ENCODE assay signal across 11 cellular contexts in genomic region chr11:8685820-8686219, GRCh38. TPM values are rescaled to one million over a fixed set of nuclear protein-coding genes. Genes with fewer than 3 reads are reported as not detected.
DNase-seq lines count a peak whose midpoint lies in the region; ATAC-seq and TF ChIP-seq lines count a peak whose summit lies in the region.
"Had no signal": no experiment of that assay in that cellular context is flagged by ENCODE, and none has a peak within 500 bp of the region (broad histone marks: within the 10 kb centered on the region; RNA-seq: fewer than 3 reads in every experiment).

No MANE protein-coding gene starts in this region.

- H3K36me3 Mint-ChIP-seq in stimulated activated naive CD8-positive, alpha-beta T cell treated with anti-CD3 and anti-CD28 coated beads, Interleukin-15, Interleukin-2, amounts not matched to agents 100 ng/mL and 50 ng/mL, for 24 hours (ENCODE audit: low read depth): peaks cover 86% of the 10 kb centered on the region
- peaks cover 40% of the 10 kb centered on the region for H3K36me3 Mint-ChIP-seq in brain
- H3K36me3 Mint-ChIP-seq in immature natural killer cell: peaks cover 12 to 17% (median 13%) of the 10 kb centered on the region in 3 donors

- H3K36me3 ChIP-seq in OCI-LY7 (ENCODE audit: insufficient read depth, low read length): peaks cover 73% of the 10 kb centered on the region

- H3K4me3 Mint-ChIP-seq in stimulated activated naive CD8-positive, alpha-beta T cell treated with anti-CD3 and anti-CD28 coated beads, Interleukin-15, Interleukin-2, amounts not matched to agents 100 ng/mL and 50 ng/mL, for 24 hours: peak overlapping the region; percentile 97
- H3K4me3 Mint-ChIP-seq in brain (peak overlapping the region; percentile 94 to 99 (median 94)), immature natural killer cell (peak overlapping the region in 1 of 5 donors; percentile 27)

- H3K4me3 ChIP-seq in OCI-LY7 (ENCODE audit: low read depth, low read length, poor library complexity, severe bottlenecking): peak overlapping the region; percentile 88

- intact Hi-C loops in OCI-LY7 (cut with micrococcal nuclease; ENCODE audit: unreplicated experiment) (loop anchor here (5.0 to 10.0 kb wide), 2 partner anchors 226 to 1171 kb away; partner anchors contain the start of genes AKIP1 and PPFIBP2), Right ventricle myocardium inferior (cut with DNase I) (no loop called here)

- peaks cover 12% of the 10 kb centered on the region for H4K20me1 ChIP-seq in OCI-LY7 (ENCODE audit: insufficient read depth, low read length)

- H3K27ac ChIP-seq in OCI-LY7 (ENCODE audit: low read depth, low read length, poor library complexity, severe bottlenecking): peak overlapping the region; percentile 93

- no peaks in the 10 kb centered on the region for H3K9me3 ChIP-seq in OCI-LY7 (ENCODE audit: low read length)

- no peak overlapping the region for H2AFZ ChIP-seq in OCI-LY7 (ENCODE audit: low read length)

- H3K4me1 ChIP-seq in OCI-LY7 (ENCODE audit: insufficient read depth, low read length, poor library complexity, severe bottlenecking): peaks cover 59% of the 10 kb centered on the region

- BruUV-seq in OCI-LY7 (replicated peaks; lab: Mats Ljungman, UMichigan): no TSS peak

- peaks cover 77% of the 10 kb centered on the region for H3K4me1 Mint-ChIP-seq in stimulated activated naive CD8-positive, alpha-beta T cell treated with anti-CD3 and anti-CD28 coated beads, Interleukin-15, Interleukin-2, amounts not matched to agents 100 ng/mL and 50 ng/mL, for 24 hours (ENCODE audit: low read depth)
- H3K4me1 Mint-ChIP-seq in brain (peaks cover 77% of the 10 kb centered on the region), immature natural killer cell (peaks cover 62 to 78% of the 10 kb centered on the region in 2 donors)

- no peaks in the 10 kb centered on the region for H3K9me2 ChIP-seq in OCI-LY7 (ENCODE audit: insufficient read depth, low read length)

- DNase-seq in stimulated activated naive CD8-positive, alpha-beta T cell treated with anti-CD3 and anti-CD28 coated beads, Interleukin-15, Interleukin-2, amounts not matched to agents 100 U/mL and 50 U/mL, for 24 hours: no peak
- DNase-seq in OCI-LY7 (ENCODE audit: low spot score) (no peak), Right ventricle myocardium inferior (ENCODE audit: missing footprints) (no peak), NCI-H128 (lab: John Stamatoyannopoulos, UW; ENCODE audit: unreplicated experiment) (no peak), mesenteric fat pad (ENCODE audit: low spot score) (no peak), immature natural killer cell (no peak)
- DNase-seq: C1 segment of cervical spinal cord, cerebellar nuclear complex, T-helper 9 cell had no signal

- H3K79me2 ChIP-seq in OCI-LY7 (ENCODE audit: insufficient read depth, low read depth, low read length): peaks cover 67% of the 10 kb centered on the region

- TF ChIP-seq CTCF in OCI-LY7 (conservative IDR thresholded peaks at IDR 0.05; ENCODE audit: low read length): no peak
- no peak for TF ChIP-seq CTCF in brain (conservative IDR thresholded peaks at IDR 0.05)

- no peaks in the 10 kb centered on the region for H3K9me3 Mint-ChIP-seq in stimulated activated naive CD8-positive, alpha-beta T cell treated with anti-CD3 and anti-CD28 coated beads, Interleukin-15, Interleukin-2, amounts not matched to agents 100 ng/mL and 50 ng/mL, for 24 hours
- H3K9me3 Mint-ChIP-seq in brain (peaks cover 0 to 3% (median 0%) of the 10 kb centered on the region in 5 experiments), immature natural killer cell (no peaks in the 10 kb centered on the region)

- H3K27ac Mint-ChIP-seq in stimulated activated naive CD8-positive, alpha-beta T cell treated with anti-CD3 and anti-CD28 coated beads, Interleukin-15, Interleukin-2, amounts not matched to agents 100 ng/mL and 50 ng/mL, for 24 hours: peak overlapping the region; percentile 99
- peak overlapping the region in 2 of 5 experiments; percentile 96 to 99 for H3K27ac Mint-ChIP-seq in brain
- peak overlapping the region in 3 of 6 donors; percentile 23 to 65 (median 59) for H3K27ac Mint-ChIP-seq in immature natural killer cell

- POLR2A ChIA-PET in OCI-LY7 (lab: Charles Lee): no interaction called here

- H3K27me3 Mint-ChIP-seq in stimulated activated naive CD8-positive, alpha-beta T cell treated with anti-CD3 and anti-CD28 coated beads, Interleukin-15, Interleukin-2, amounts not matched to agents 100 ng/mL and 50 ng/mL, for 24 hours: no peaks in the 10 kb centered on the region
- H3K27me3 Mint-ChIP-seq in brain (peaks cover 24% of the 10 kb centered on the region), immature natural killer cell (ENCODE audit: low read depth in 3 of 3) (peaks cover 12 to 26% (median 25%) of the 10 kb centered on the region in 3 donors)

- CTCF ChIA-PET in OCI-LY7 (lab: Charles Lee; ENCODE audit: unreplicated experiment): no interaction called here

- no peak for ATAC-seq in stimulated activated naive CD8-positive, alpha-beta T cell treated with anti-CD3 and anti-CD28 coated beads, Interleukin-15, Interleukin-2, amounts not matched to agents 100 U/mL and 50 U/mL, for 24 hours
- no peak for ATAC-seq in Right ventricle myocardium inferior

- peak overlapping the region; percentile 83 for H3K4me2 ChIP-seq in OCI-LY7 (ENCODE audit: low read length)

RNA-seq across cellular contexts. Expression of gene RPL27A, which starts 3.2 kb away (rescaled TPM):
- 2,753 and 3,468 TPM in 2 replicates for total RNA-seq in OCI-LY7 (2014; rRNA removed; shearing (Covaris generic))
- 1,593 and 1,611 TPM in 2 replicates for total RNA-seq in OCI-LY7 (2022)
- polyA plus RNA-seq in brain (ENCODE audit: insufficient read depth, low read depth, low replicate concordance): 1,828 TPM
- 679 TPM for total RNA-seq in Right ventricle myocardium inferior
- total RNA-seq in mesenteric fat pad: 653 TPM
- polyA plus RNA-seq in immature natural killer cell: 1,000 to 10,000 TPM; 1,341 to 3,208 (median 1,820) TPM

RNA-seq across cellular contexts. Expression of gene TRIM66, which starts 3.4 kb away (rescaled TPM):
- total RNA-seq in OCI-LY7 (2014; rRNA removed; shearing (Covaris generic)): 4.4 and 16.4 TPM in 2 replicates
- total RNA-seq in OCI-LY7 (2022) (19.0 and 20.8 TPM in 2 replicates), Right ventricle myocardium inferior (3.5 TPM), mesenteric fat pad (7.8 TPM)
- polyA plus RNA-seq in brain (ENCODE audit: insufficient read depth, low read depth, low replicate concordance) (3.7 TPM), immature natural killer cell (under 1 TPM; 0.48 to 0.97 (median 0.55) TPM)
